Comparison of ENCODE assay signal across 1 cellular context in the genomic region with DNA sequence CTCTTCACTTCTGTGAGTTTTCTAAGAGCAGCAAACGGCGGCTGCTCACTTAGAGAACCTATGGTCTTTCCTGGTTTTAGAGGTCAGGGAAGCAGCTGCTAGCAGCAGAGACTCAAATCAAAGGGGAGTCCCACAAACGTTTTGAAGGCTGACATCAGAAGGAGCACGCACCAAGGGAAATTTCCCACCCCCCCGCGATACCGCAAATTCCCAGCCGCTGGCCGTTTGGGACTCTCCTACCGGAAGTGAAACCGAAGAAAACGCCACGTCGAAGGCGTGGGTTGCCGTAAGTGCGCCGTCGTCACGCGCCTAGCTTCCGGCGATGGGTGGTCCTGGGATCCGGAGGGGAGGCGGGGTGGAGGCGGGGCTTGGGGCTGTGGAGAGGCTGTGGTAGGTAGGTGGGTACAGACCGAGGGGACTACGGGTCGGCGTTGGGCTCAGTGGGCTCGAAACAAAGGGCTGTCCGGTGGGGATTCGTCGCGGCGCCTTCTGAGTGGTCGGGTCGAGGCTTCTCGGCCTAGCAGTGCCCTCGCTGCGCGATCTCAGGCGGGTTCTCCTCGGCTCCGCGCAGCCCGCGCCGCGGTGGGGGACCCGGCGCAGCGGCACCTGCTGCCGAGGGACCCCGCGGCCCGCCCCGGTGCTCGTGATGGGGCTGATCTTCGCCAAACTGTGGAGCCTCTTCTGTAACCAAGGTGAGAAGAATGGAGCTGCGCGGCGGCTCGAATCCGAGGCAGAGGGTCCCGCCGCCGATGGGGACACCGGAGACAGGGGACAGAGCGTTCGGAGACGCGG.
TF ChIP-seq lines count a peak whose summit lies in the region.

A gene with protein sequence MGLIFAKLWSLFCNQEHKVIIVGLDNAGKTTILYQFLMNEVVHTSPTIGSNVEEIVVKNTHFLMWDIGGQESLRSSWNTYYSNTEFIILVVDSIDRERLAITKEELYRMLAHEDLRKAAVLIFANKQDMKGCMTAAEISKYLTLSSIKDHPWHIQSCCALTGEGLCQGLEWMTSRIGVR (plus strand): TSS at position 440 of the 792 bp plus-strand sequence. CDS start 207 bp downstream, at position 647.

TF ChIP-seq in HepG2, 621 proteins besides CTCF, POLR2A, EP300 and RAD21 (continued from another document and continues in another):
- peak; percentile 66 for TF ChIP-seq KAT7 (CRISPR knock-in tag; IDR thresholded peaks at IDR 0.05; ENCODE audit: borderline replicate concordance)
- TF ChIP-seq NAIF1 (CRISPR knock-in tag; IDR thresholded peaks at IDR 0.05; ENCODE audit: borderline replicate concordance): peak; percentile 71; the same call in 1 of the 2 replicates
- no peak for TF ChIP-seq TAF15 (IDR thresholded peaks at IDR 0.05; ENCODE audit: low read depth, low read length, poor library complexity, severe bottlenecking)
- TF ChIP-seq SNAPC2 (CRISPR knock-in tag; IDR thresholded peaks at IDR 0.05): no peak
- TF ChIP-seq, protein P1, sequence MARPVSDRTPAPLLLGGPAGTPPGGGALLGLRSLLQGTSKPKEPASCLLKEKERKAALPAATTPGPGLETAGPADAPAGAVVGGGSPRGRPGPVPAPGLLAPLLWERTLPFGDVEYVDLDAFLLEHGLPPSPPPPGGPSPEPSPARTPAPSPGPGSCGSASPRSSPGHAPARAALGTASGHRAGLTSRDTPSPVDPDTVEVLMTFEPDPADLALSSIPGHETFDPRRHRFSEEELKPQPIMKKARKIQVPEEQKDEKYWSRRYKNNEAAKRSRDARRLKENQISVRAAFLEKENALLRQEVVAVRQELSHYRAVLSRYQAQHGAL (CRISPR knock-in tag; IDR thresholded peaks at IDR 0.05; ENCODE audit: not compliant biosample characterization): no peak
- 0 out of 2 replicates have a peak, but pooled peaks have one; percentile 15 for TF ChIP-seq DNMT1 (CRISPR knock-in tag; IDR thresholded peaks at IDR 0.05)
- TF ChIP-seq IRF2 (CRISPR knock-in tag; IDR thresholded peaks at IDR 0.05): peak; percentile 82
- TF ChIP-seq, protein P2, sequence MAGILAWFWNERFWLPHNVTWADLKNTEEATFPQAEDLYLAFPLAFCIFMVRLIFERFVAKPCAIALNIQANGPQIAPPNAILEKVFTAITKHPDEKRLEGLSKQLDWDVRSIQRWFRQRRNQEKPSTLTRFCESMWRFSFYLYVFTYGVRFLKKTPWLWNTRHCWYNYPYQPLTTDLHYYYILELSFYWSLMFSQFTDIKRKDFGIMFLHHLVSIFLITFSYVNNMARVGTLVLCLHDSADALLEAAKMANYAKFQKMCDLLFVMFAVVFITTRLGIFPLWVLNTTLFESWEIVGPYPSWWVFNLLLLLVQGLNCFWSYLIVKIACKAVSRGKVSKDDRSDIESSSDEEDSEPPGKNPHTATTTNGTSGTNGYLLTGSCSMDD (CRISPR knock-in tag; IDR thresholded peaks at IDR 0.05): no peak
- peak; percentile 71; the same call in 1 of the 2 replicates for TF ChIP-seq ZNF589 (CRISPR knock-in tag; conservative IDR thresholded peaks at IDR 0.05)
- TF ChIP-seq ZNF263 (CRISPR knock-in tag; IDR thresholded peaks at IDR 0.05): no peak
- TF ChIP-seq, protein P3, sequence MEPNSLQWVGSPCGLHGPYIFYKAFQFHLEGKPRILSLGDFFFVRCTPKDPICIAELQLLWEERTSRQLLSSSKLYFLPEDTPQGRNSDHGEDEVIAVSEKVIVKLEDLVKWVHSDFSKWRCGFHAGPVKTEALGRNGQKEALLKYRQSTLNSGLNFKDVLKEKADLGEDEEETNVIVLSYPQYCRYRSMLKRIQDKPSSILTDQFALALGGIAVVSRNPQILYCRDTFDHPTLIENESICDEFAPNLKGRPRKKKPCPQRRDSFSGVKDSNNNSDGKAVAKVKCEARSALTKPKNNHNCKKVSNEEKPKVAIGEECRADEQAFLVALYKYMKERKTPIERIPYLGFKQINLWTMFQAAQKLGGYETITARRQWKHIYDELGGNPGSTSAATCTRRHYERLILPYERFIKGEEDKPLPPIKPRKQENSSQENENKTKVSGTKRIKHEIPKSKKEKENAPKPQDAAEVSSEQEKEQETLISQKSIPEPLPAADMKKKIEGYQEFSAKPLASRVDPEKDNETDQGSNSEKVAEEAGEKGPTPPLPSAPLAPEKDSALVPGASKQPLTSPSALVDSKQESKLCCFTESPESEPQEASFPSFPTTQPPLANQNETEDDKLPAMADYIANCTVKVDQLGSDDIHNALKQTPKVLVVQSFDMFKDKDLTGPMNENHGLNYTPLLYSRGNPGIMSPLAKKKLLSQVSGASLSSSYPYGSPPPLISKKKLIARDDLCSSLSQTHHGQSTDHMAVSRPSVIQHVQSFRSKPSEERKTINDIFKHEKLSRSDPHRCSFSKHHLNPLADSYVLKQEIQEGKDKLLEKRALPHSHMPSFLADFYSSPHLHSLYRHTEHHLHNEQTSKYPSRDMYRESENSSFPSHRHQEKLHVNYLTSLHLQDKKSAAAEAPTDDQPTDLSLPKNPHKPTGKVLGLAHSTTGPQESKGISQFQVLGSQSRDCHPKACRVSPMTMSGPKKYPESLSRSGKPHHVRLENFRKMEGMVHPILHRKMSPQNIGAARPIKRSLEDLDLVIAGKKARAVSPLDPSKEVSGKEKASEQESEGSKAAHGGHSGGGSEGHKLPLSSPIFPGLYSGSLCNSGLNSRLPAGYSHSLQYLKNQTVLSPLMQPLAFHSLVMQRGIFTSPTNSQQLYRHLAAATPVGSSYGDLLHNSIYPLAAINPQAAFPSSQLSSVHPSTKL (CRISPR knock-in tag; IDR thresholded peaks at IDR 0.05): peak; percentile 77
- peak; percentile 82 for TF ChIP-seq UBTF (CRISPR knock-in tag; IDR thresholded peaks at IDR 0.05)
- no peak for TF ChIP-seq ZBTB10 (CRISPR knock-in tag; IDR thresholded peaks at IDR 0.05; ENCODE audit: borderline replicate concordance)
- TF ChIP-seq NR2F1 (CRISPR knock-in tag; IDR thresholded peaks at IDR 0.05): peak; percentile 19 to 35; a peak in 1 of 4 replicates
- TF ChIP-seq HOXD1 (CRISPR knock-in tag; IDR thresholded peaks at IDR 0.05): 0 out of 2 replicates have a peak, but pooled peaks have one; percentile 51
- TF ChIP-seq ZNF883 (CRISPR knock-in tag; IDR thresholded peaks at IDR 0.05; ENCODE audit: not compliant biosample characterization): no peak
- TF ChIP-seq SIX1 (CRISPR knock-in tag; IDR thresholded peaks at IDR 0.05; ENCODE audit: borderline replicate concordance): no peak
- TF ChIP-seq ZNF18 (CRISPR knock-in tag; IDR thresholded peaks at IDR 0.05; ENCODE audit: insufficient replicate concordance): peak; percentile 43
- 0 out of 2 replicates have a peak, but pooled peaks have one; percentile 49 for TF ChIP-seq ZNF143 (CRISPR knock-in tag; IDR thresholded peaks at IDR 0.05)
- peak; percentile 95 for TF ChIP-seq ZFY (CRISPR knock-in tag; IDR thresholded peaks at IDR 0.05)
- no peak for TF ChIP-seq ZNF674 (CRISPR knock-in tag; IDR thresholded peaks at IDR 0.05; ENCODE audit: low read depth)
- TF ChIP-seq, protein P4, sequence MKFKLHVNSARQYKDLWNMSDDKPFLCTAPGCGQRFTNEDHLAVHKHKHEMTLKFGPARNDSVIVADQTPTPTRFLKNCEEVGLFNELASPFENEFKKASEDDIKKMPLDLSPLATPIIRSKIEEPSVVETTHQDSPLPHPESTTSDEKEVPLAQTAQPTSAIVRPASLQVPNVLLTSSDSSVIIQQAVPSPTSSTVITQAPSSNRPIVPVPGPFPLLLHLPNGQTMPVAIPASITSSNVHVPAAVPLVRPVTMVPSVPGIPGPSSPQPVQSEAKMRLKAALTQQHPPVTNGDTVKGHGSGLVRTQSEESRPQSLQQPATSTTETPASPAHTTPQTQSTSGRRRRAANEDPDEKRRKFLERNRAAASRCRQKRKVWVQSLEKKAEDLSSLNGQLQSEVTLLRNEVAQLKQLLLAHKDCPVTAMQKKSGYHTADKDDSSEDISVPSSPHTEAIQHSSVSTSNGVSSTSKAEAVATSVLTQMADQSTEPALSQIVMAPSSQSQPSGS (CRISPR knock-in tag; IDR thresholded peaks at IDR 0.05): peak; percentile 71; the same call in 1 of the 2 replicates
- TF ChIP-seq GPN1 (CRISPR knock-in tag; IDR thresholded peaks at IDR 0.05; ENCODE audit: borderline replicate concordance): no peak
- TF ChIP-seq BRD4 (CRISPR knock-in tag; IDR thresholded peaks at IDR 0.05): peak; percentile 70
- TF ChIP-seq SAP130 (CRISPR knock-in tag; IDR thresholded peaks at IDR 0.05; ENCODE audit: low read depth): peak; percentile 83
- TF ChIP-seq TAF1 (CRISPR knock-in tag; IDR thresholded peaks at IDR 0.05): peak; percentile 78
- TF ChIP-seq IKZF1 (IDR thresholded peaks at IDR 0.05): no peak
- peak; percentile 95 for TF ChIP-seq GABPB1 (CRISPR knock-in tag; IDR thresholded peaks at IDR 0.05)
- no peak; the same call in 1 of the 2 replicates for TF ChIP-seq ESRRA (CRISPR knock-in tag; IDR thresholded peaks at IDR 0.05; ENCODE audit: low read depth)
- TF ChIP-seq PHB2 (IDR thresholded peaks at IDR 0.05; ENCODE audit: partially characterized antibody): no peak
- TF ChIP-seq ZZZ3 (CRISPR knock-in tag; IDR thresholded peaks at IDR 0.05; ENCODE audit: borderline replicate concordance): 0 out of 2 replicates have a peak, but pooled peaks have one; percentile 79
- TF ChIP-seq ZNF430 (CRISPR knock-in tag; IDR thresholded peaks at IDR 0.05): 0 out of 2 replicates have a peak, but pooled peaks have one; percentile 20
- no peak for TF ChIP-seq RFX1 (IDR thresholded peaks at IDR 0.05)
- TF ChIP-seq, protein P5, sequence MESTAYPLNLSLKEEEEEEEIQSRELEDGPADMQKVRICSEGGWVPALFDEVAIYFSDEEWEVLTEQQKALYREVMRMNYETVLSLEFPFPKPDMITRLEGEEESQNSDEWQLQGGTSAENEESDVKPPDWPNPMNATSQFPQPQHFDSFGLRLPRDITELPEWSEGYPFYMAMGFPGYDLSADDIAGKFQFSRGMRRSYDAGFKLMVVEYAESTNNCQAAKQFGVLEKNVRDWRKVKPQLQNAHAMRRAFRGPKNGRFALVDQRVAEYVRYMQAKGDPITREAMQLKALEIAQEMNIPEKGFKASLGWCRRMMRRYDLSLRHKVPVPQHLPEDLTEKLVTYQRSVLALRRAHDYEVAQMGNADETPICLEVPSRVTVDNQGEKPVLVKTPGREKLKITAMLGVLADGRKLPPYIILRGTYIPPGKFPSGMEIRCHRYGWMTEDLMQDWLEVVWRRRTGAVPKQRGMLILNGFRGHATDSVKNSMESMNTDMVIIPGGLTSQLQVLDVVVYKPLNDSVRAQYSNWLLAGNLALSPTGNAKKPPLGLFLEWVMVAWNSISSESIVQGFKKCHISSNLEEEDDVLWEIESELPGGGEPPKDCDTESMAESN (CRISPR knock-in tag; conservative IDR thresholded peaks at IDR 0.05): 0 out of 2 replicates have a peak, but pooled peaks have one; percentile 50
- no peak for TF ChIP-seq WIZ (CRISPR knock-in tag; IDR thresholded peaks at IDR 0.05)
- TF ChIP-seq ELF3 (CRISPR knock-in tag; IDR thresholded peaks at IDR 0.05): peak; percentile 63
- no peak for TF ChIP-seq ETS1 (CRISPR knock-in tag; IDR thresholded peaks at IDR 0.05)
- peak; percentile 49; the same call in 1 of the 2 replicates for TF ChIP-seq ZSCAN9 (CRISPR knock-in tag; IDR thresholded peaks at IDR 0.05; ENCODE audit: borderline replicate concordance)
